Comparison of ENCODE assay signal across 12 cellular contexts in the genomic region with DNA sequence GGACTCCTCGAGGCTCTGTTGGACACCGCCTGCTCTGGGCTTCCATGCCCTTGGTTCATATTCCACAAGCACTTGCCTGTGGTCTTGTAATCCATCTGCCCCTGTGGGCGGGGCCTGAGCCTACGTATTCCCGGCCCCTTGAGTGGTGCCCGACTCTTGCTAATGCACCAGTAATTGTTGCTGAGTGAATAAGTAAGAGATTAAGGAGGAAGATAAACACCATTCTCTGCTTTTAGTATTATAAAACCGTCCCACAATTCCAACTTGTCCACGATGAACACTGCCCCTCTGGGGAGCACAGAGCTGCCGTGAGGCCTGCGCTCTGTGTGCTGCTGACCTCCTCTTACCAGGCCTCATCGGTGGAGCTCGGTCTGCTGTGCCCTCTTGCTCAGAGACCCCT. TPM values are rescaled to one million over a fixed set of nuclear protein-coding genes. Genes with fewer than 3 reads are reported as not detected.
A peak's percentile ranks its signal among the peaks of the same experiment; 100 is the strongest.
DNase-seq lines count a peak whose midpoint lies in the region; ATAC-seq, FAIRE-seq and TF ChIP-seq lines count a peak whose summit lies in the region.
"Had no signal": no experiment of that assay in that cellular context is flagged by ENCODE, and none has a peak within 500 bp of the region (broad histone marks: within the 10 kb centered on the region; RNA-seq: fewer than 3 reads in every experiment).

No MANE protein-coding gene starts in this region.

- peaks cover 21% of the 10 kb centered on the region for H3K4me1 Mint-ChIP-seq in T-helper 17 cell
- H3K4me1 Mint-ChIP-seq in stimulated activated naive B cell treated with anti-CD40 and anti-IgM and Interleukin-4, amounts not matched to agents 10 μg/mL and 1 μg/mL and 100 μg/mL, for 72 hours = no peaks in the 10 kb centered on the region

- H3K9me3 Mint-ChIP-seq in stimulated activated naive B cell treated with anti-CD40 and anti-IgM and Interleukin-4, amounts not matched to agents 10 μg/mL and 1 μg/mL and 100 μg/mL, for 72 hours = no peaks in the 10 kb centered on the region

- H3K36me3 ChIP-seq in kidney (ENCODE audit: control insufficient read depth in 1 of 2, insufficient read depth in 2 of 2, low read length in 2 of 2) = peaks cover 0 to 4% of the 10 kb centered on the region in 2 donors

- ATAC-seq in T-helper 17 cell = no peak
- ATAC-seq in stimulated activated naive B cell treated with anti-CD40 and anti-IgM and Interleukin-4, amounts not matched to agents 10 μg/mL and 1 μg/mL and 100 μg/mL, for 72 hours (replicated peaks) = no peak

- no peaks in the 10 kb centered on the region for H3K27me3 Mint-ChIP-seq in T-helper 17 cell
- peaks cover 0 to 17% of the 10 kb centered on the region in 2 donors for H3K27me3 Mint-ChIP-seq in stimulated activated naive B cell treated with anti-CD40 and anti-IgM and Interleukin-4, amounts not matched to agents 10 μg/mL and 1 μg/mL and 100 μg/mL, for 72 hours

- TF ChIP-seq POLR2A in H54 (IDR thresholded peaks at IDR 0.05; ENCODE audit: low read depth, low read length) = no peak

- FAIRE-seq in kidney (lab: Jason Lieb, UNC) = no peak
- FAIRE-seq in H54 (lab: Jason Lieb, UNC) = no peak
- FAIRE-seq: TTC549 had no signal

- peak overlapping the region; percentile 25 to 44 for H3K27ac ChIP-seq in kidney (ENCODE audit: low read depth in 2 of 2, low read length in 2 of 2)
- H3K27ac ChIP-seq: 22Rv1, parathyroid adenoma had no signal

- H3K9ac ChIP-seq in kidney (ENCODE audit: low read length in 2 of 2) = no peak overlapping the region
- H3K9ac ChIP-seq: parathyroid adenoma had no signal

- no peak overlapping the region for H3K4me3 Mint-ChIP-seq in T-helper 17 cell
- H3K4me3 Mint-ChIP-seq in stimulated activated naive B cell treated with anti-CD40 and anti-IgM and Interleukin-4, amounts not matched to agents 10 μg/mL and 1 μg/mL and 100 μg/mL, for 72 hours = no peak overlapping the region

- peaks cover 4 to 15% of the 10 kb centered on the region in 2 donors for H3K4me1 ChIP-seq in kidney (ENCODE audit: control insufficient read depth in 1 of 2, insufficient read depth in 1 of 2, low read depth in 1 of 2, low read length in 2 of 2)
- H3K4me1 ChIP-seq: parathyroid adenoma had no signal

- intact Hi-C loops in kidney (cut with DNase I) = no loop called here

- H3K27ac Mint-ChIP-seq in T-helper 17 cell = peak overlapping the region; percentile 91
- peak overlapping the region; percentile 48 for H3K27ac Mint-ChIP-seq in stimulated activated naive B cell treated with anti-CD40 and anti-IgM and Interleukin-4, amounts not matched to agents 10 μg/mL and 1 μg/mL and 100 μg/mL, for 72 hours

- peaks cover 6% of the 10 kb centered on the region for H3K36me3 Mint-ChIP-seq in T-helper 17 cell (ENCODE audit: low read depth)
- no peaks in the 10 kb centered on the region for H3K36me3 Mint-ChIP-seq in stimulated activated naive B cell treated with anti-CD40 and anti-IgM and Interleukin-4, amounts not matched to agents 10 μg/mL and 1 μg/mL and 100 μg/mL, for 72 hours

- H3K9me3 ChIP-seq in T-helper 17 cell (ENCODE audit: control insufficient read depth, low read length, poor library complexity, severe bottlenecking) (no peaks in the 10 kb centered on the region), kidney (ENCODE audit: control insufficient read depth in 1 of 2, low read length in 2 of 2) (no peaks in the 10 kb centered on the region)

- TF ChIP-seq CTCF in kidney (IDR thresholded peaks at IDR 0.05; ENCODE audit: borderline replicate concordance, extremely low read depth, insufficient read depth) = no peak

- DNase-seq in DMS79 treated with DMSO at 0.1 percent for 48 hours (lab: John Stamatoyannopoulos, UW) = peak; percentile 47
- DNase-seq in DMS79 (lab: John Stamatoyannopoulos, UW) = no peak
- DNase-seq in T-helper 17 cell = no peak
- peak; percentile 81 for DNase-seq in kidney
- no peak for DNase-seq in stimulated activated naive B cell treated with anti-CD40 and anti-IgM and Interleukin-4, amounts not matched to agents 10 μg/mL and 1 μg/mL and 100 μg/mL, for 72 hours
- DNase-seq in DMS 273 treated with DMSO at 0.1 percent for 48 hours (lab: John Stamatoyannopoulos, UW) = no peak
- DNase-seq in H54 (ENCODE audit: insufficient read length, low spot score) = no peak
- no peak for DNase-seq in NCI-H748 treated with DMSO at 0.1 percent for 48 hours (lab: John Stamatoyannopoulos, UW)
- DNase-seq: stimulated activated naive CD4-positive, alpha-beta T cell had no signal

- H3K4me3 ChIP-seq in kidney (ENCODE audit: low read length in 2 of 2) = no peak overlapping the region

RNA-seq across cellular contexts. Expression of gene MICAL2, which starts 50.3 kb away (rescaled TPM):
- total RNA-seq in T-helper 17 cell = 10 to 100 TPM; 52.0 to 66.9 TPM
- total RNA-seq in kidney = 64.5 TPM
- polyA plus RNA-seq in kidney (ENCODE audit: insufficient read depth, low read depth, low replicate concordance) = 7.8 TPM

Comparison
In these comparisons a context has a peak if more than half of its experiments do, and no peak if none do; other contexts are left out.
1. DNase-seq: peak in DMS79 treated with DMSO at 0.1 percent for 48 hours (single experiment) and kidney (single experiment); none in DMS79 (single experiment), T-helper 17 cell (0 of 3), stimulated activated naive B cell treated with anti-CD40 and anti-IgM and Interleukin-4, amounts not matched to agents 10 μg/mL and 1 μg/mL and 100 μg/mL, for 72 hours (single experiment), DMS 273 treated with DMSO at 0.1 percent for 48 hours (single experiment), H54 (single experiment) and NCI-H748 treated with DMSO at 0.1 percent for 48 hours (single experiment).